ENCODE assay signal across 1 cellular context in the genomic region with DNA sequence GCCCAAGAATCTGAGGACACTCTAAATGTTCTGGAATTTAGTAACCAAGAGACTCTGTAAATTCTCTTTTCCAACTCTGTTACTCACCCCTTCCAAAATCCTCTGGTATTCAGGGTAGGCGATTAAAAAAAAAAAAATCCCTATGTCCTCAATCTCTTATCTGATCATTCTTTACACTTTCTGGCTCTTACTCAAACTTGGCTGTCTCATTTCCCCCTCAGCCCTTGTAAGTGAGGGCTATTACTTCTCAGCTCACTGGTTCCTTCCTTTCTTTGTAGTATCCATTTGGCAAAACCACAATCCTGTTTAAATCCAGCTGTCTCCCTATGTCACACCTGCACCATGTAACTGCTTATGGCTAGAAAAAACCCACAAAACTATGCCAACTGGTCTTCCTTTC.
TF ChIP-seq lines count a peak whose summit lies in the region.

No MANE protein-coding gene starts in this region.

TF ChIP-seq in endothelial cell of umbilical vein, 7 proteins besides CTCF, POLR2A, EP300 and RAD21:
- TF ChIP-seq FOS (IDR thresholded peaks at IDR 0.05; ENCODE audit: borderline replicate concordance, insufficient read depth, low read length) = peak; percentile 46
- peak; percentile 31 for TF ChIP-seq POLR2AphosphoS5 (IDR thresholded peaks at IDR 0.05; ENCODE audit: insufficient read depth, low read depth, low read length)
- no peak for TF ChIP-seq JUN (IDR thresholded peaks at IDR 0.05; ENCODE audit: borderline replicate concordance, insufficient read depth, insufficient read length, low read depth)
- TF ChIP-seq GATA2 (IDR thresholded peaks at IDR 0.05; ENCODE audit: insufficient read depth, insufficient read length, low read depth, low read length) = peak; percentile 91
